In the genomic region with DNA sequence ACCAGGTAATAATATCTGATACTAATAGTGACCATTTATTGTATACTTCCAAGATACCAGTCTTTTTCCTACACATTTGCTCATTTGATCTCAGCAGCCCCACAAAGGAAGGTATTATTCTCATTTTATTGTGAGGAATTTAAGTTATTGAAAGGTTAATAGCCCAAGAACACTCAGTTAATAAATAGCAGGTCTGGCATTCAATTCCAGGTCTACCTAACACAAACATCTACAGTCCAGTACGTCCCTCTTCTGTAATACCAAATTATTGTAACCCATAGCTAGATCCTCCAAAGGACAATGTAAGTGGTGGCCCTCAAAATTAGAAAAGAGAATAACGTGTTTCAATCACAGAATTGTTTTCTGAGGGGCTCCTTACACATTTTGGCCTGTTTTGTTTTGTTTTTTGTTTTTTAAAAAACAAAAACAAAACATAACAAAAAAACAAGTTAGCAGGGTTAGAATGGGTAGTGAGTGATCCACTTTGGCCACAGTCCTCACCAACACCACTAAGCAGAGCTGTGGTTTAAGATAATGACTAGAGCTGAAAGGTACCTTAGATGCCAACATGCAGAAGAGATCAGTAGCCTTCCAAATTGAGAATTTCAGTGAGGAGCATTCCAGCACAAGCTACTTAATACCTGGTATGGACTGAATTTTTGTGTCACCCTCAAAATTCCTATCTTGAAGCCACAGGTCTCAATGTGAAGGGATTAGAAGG, we compare ENCODE assay signal across 21 cellular contexts.
DNase-seq lines count a peak whose midpoint lies in the region; ATAC-seq, FAIRE-seq and TF ChIP-seq lines count a peak whose summit lies in the region.
"Had no signal": no experiment of that assay in that cellular context is flagged by ENCODE, and none has a peak within 500 bp of the region (broad histone marks: within the 10 kb centered on the region; RNA-seq: fewer than 3 reads in every experiment).

No MANE protein-coding gene starts in this region.

- H3K4me2 ChIP-seq in IMR-90 (ENCODE audit: low read depth, low read length) = no peak overlapping the region
- no peak overlapping the region for H3K4me2 ChIP-seq in keratinocyte (ENCODE audit: control insufficient read depth, extremely low read depth, insufficient read depth, low read depth, low read length)
- no peak overlapping the region for H3K4me2 ChIP-seq in mesendoderm (ENCODE audit: low read length)
- no peak overlapping the region for H3K4me2 ChIP-seq in smooth muscle cell
- H3K4me2 ChIP-seq: A549 had no signal

- POLR2A ChIA-PET in IMR-90 (lab: Charles Lee; ENCODE audit: unreplicated experiment) = no interaction called here
- POLR2A ChIA-PET in WTC11 (lab: Charles Lee) = interaction anchor here (0.9 kb wide), 1 partner anchor 8 kb away, joined by 3 read pairs; no protein-coding TSS in a partner anchor

- no peak overlapping the region for H2AFZ ChIP-seq in IMR-90 (replicated peaks; ENCODE audit: low read length, poor library complexity)
- H2AFZ ChIP-seq in keratinocyte (ENCODE audit: control insufficient read depth, low read length) = no peak overlapping the region
- no peak overlapping the region for H2AFZ ChIP-seq in smooth muscle cell (ENCODE audit: low read depth)

- H4K8ac ChIP-seq in IMR-90 (ENCODE audit: low read depth in 2 of 2, low read length in 2 of 2) (peak overlapping the region in 1 of 2 experiments; percentile 34; a peak in 1 of 4 replicates), mesendoderm (ENCODE audit: low read depth, low read length) (no peak overlapping the region)

- peaks cover 24% of the 10 kb centered on the region for H3K4me1 Mint-ChIP-seq in WTC11

- peaks cover 5% of the 10 kb centered on the region for H3K4me1 ChIP-seq in IMR-90 (ENCODE audit: control insufficient read depth, insufficient read depth, low read length)
- H3K4me1 ChIP-seq in keratinocyte (ENCODE audit: control insufficient read depth, extremely low read depth, insufficient read depth, low read length) = peaks cover 11% of the 10 kb centered on the region
- H3K4me1 ChIP-seq in mesendoderm (ENCODE audit: control insufficient read depth, low read depth, low read length) = peaks cover 4% of the 10 kb centered on the region
- peaks cover 12% of the 10 kb centered on the region for H3K4me1 ChIP-seq in smooth muscle cell (ENCODE audit: low read depth)
- H3K4me1 ChIP-seq: BE2C had no signal

- H3K23ac ChIP-seq in IMR-90 (ENCODE audit: low read depth, low read length) (no peak overlapping the region; the same call in 1 of the 2 replicates), mesendoderm (ENCODE audit: low read length) (no peak overlapping the region)

- H2BK120ac ChIP-seq in IMR-90 (ENCODE audit: low read depth, low read length) (peak overlapping the region; percentile 68), mesendoderm (ENCODE audit: low read depth, low read length) (no peak overlapping the region)

- intact Hi-C loops in IMR-90 (cut with micrococcal nuclease) = no loop called here

- H3K9me3 ChIP-seq in IMR-90 (ENCODE audit: control insufficient read depth, insufficient read depth, low read length) (no peaks in the 10 kb centered on the region), keratinocyte (ENCODE audit: control insufficient read depth, low read depth, low read length) (no peaks in the 10 kb centered on the region), smooth muscle cell (replicated peaks; ENCODE audit: low read depth) (no peaks in the 10 kb centered on the region)
- H3K9me3 ChIP-seq: A549, BE2C had no signal

- H3K79me2 ChIP-seq in keratinocyte (ENCODE audit: control insufficient read depth, insufficient read depth, low read length) = no peaks in the 10 kb centered on the region
- H3K79me2 ChIP-seq in mesendoderm (ENCODE audit: control insufficient read depth, insufficient read depth, low read length) = no peaks in the 10 kb centered on the region
- H3K79me2 ChIP-seq in smooth muscle cell (ENCODE audit: low read depth) = no peaks in the 10 kb centered on the region

- H4K20me1 ChIP-seq in IMR-90 (ENCODE audit: insufficient read depth, low read length) = no peaks in the 10 kb centered on the region
- no peaks in the 10 kb centered on the region for H4K20me1 ChIP-seq in keratinocyte (ENCODE audit: control insufficient read depth, extremely low read depth, insufficient read depth, low read length)
- H4K20me1 ChIP-seq in smooth muscle cell (ENCODE audit: low read depth) = no peaks in the 10 kb centered on the region

- DNase-seq in IMR-90 (no peak), WTC11 (ENCODE audit: low spot score) (no peak), keratinocyte (ENCODE audit: low read depth, low spot score) (no peak), mesendoderm (peak; percentile 21), T-helper 9 cell (no peak), smooth muscle cell (lab: John Stamatoyannopoulos, UW; ENCODE audit: unreplicated experiment) (no peak)
- no peak for DNase-seq in stimulated activated CD4-positive, alpha-beta T cell treated with anti-CD3 and anti-CD28 coated beads, Interleukin-4, amount 100 ng/mL, for 1 hour
- DNase-seq: BE2C, EL, GF-D8, KG1, NCI-H1105, NCI-H146, NCI-H2029, NCI-H226, NCI-H510A treated with DMSO at 0.1 percent for 48 hours, NCI-H774, Right ventricle myocardium superior had no signal

- peak; percentile 9 for FAIRE-seq in keratinocyte (lab: Jason Lieb, UNC)
- FAIRE-seq: A549, H54 had no signal

- in situ Hi-C loops in IMR-90 (cut with MboI; ENCODE audit: low sequenced_read_pairs) = no loop called here

- H4K5ac ChIP-seq in IMR-90 (ENCODE audit: low read depth, low read length) = no peak overlapping the region
- H4K5ac ChIP-seq in mesendoderm (ENCODE audit: low read length) = no peak overlapping the region

- no peak overlapping the region for H3K27ac ChIP-seq in IMR-90 (ENCODE audit: insufficient read depth, low read length)
- H3K27ac ChIP-seq in keratinocyte (ENCODE audit: control insufficient read depth, insufficient read depth, low read length) = no peak overlapping the region
- no peak overlapping the region for H3K27ac ChIP-seq in mesendoderm (ENCODE audit: low read depth, low read length)
- no peak overlapping the region for H3K27ac ChIP-seq in smooth muscle cell (ENCODE audit: low read depth)
- H3K27ac ChIP-seq: A549 had no signal

- no peak overlapping the region for H3K56ac ChIP-seq in IMR-90 (ENCODE audit: extremely low read depth, insufficient read depth, low read length)
- no peak overlapping the region for H3K56ac ChIP-seq in mesendoderm (ENCODE audit: low read length)

- H3K9me3 Mint-ChIP-seq in WTC11 = no peaks in the 10 kb centered on the region

- H3K4ac ChIP-seq in IMR-90 (ENCODE audit: low read depth, low read length) = 0 out of 2 replicates have a peak overlapping the region, but pooled peaks have one; percentile 36
- no peak overlapping the region for H3K4ac ChIP-seq in mesendoderm (ENCODE audit: low read depth, low read length)

- peaks cover 3% of the 10 kb centered on the region; the same call in 1 of the 2 replicates for H3K9me1 ChIP-seq in IMR-90 (ENCODE audit: insufficient read depth, low read length)
- no peaks in the 10 kb centered on the region for H3K9me1 ChIP-seq in keratinocyte (ENCODE audit: control insufficient read depth, extremely low read depth, insufficient read depth, low read length)

- TF ChIP-seq RAD21 in IMR-90 (IDR thresholded peaks at IDR 0.05; ENCODE audit: low read length) = no peak

- H2BK15ac ChIP-seq in IMR-90 (ENCODE audit: low read depth, low read length) = peak overlapping the region; percentile 84; the same call in 2 of the 3 replicates
- no peak overlapping the region for H2BK15ac ChIP-seq in mesendoderm (replicated peaks; ENCODE audit: low read depth)

- H3K79me1 ChIP-seq in IMR-90 (ENCODE audit: low read depth in 1 of 2, low read length in 2 of 2) (peaks cover 7 to 10% of the 10 kb centered on the region in 2 experiments; a peak in 2 of 4 replicates), mesendoderm (ENCODE audit: low read length) (no peaks in the 10 kb centered on the region)

- no peak overlapping the region; the same call in 1 of the 2 replicates for H3K18ac ChIP-seq in IMR-90 (ENCODE audit: low read depth, low read length)
- H3K18ac ChIP-seq in mesendoderm (ENCODE audit: low read length) = no peak overlapping the region

- peak overlapping the region; percentile 71 for H2AK5ac ChIP-seq in IMR-90 (ENCODE audit: low read depth, low read length)
- no peak overlapping the region for H2AK5ac ChIP-seq in mesendoderm (ENCODE audit: low read length)

- H2BK20ac ChIP-seq in IMR-90 (ENCODE audit: low read depth, low read length) = peak overlapping the region; percentile 61

- H3K27me3 Mint-ChIP-seq in WTC11 (ENCODE audit: low read depth) = no peaks in the 10 kb centered on the region

- no peak overlapping the region for H3K4me3 Mint-ChIP-seq in WTC11

- CTCF ChIA-PET in IMR-90 (lab: Yijun Ruan, JAX) = no interaction called here
- CTCF ChIA-PET in WTC11 (lab: Charles Lee) = no interaction called here

- no peaks in the 10 kb centered on the region for H3K36me3 ChIP-seq in IMR-90 (ENCODE audit: control insufficient read depth, insufficient read depth, low read length)
- H3K36me3 ChIP-seq in keratinocyte (ENCODE audit: control insufficient read depth in 2 of 2, extremely low read depth in 1 of 2, insufficient read depth in 2 of 2, low read length in 2 of 2) = peaks cover 0 to 1% of the 10 kb centered on the region in 2 experiments
- no peaks in the 10 kb centered on the region for H3K36me3 ChIP-seq in mesendoderm (ENCODE audit: control insufficient read depth, insufficient read depth, low read length)
- H3K36me3 ChIP-seq in smooth muscle cell (ENCODE audit: low read depth) = no peaks in the 10 kb centered on the region
- H3K36me3 ChIP-seq: BE2C had no signal

- no peaks in the 10 kb centered on the region for H3K27me3 ChIP-seq in IMR-90 (ENCODE audit: control insufficient read depth, insufficient read depth, low read length)
- no peaks in the 10 kb centered on the region for H3K27me3 ChIP-seq in keratinocyte (ENCODE audit: control insufficient read depth, extremely low read depth, insufficient read depth, low read length)
- no peaks in the 10 kb centered on the region for H3K27me3 ChIP-seq in mesendoderm (ENCODE audit: insufficient read depth, low read length, poor library complexity)
- no peaks in the 10 kb centered on the region for H3K27me3 ChIP-seq in smooth muscle cell (ENCODE audit: low read depth)
- H3K27me3 ChIP-seq: BE2C had no signal

- TF ChIP-seq CTCF in IMR-90 (conservative IDR thresholded peaks at IDR 0.05; ENCODE audit: low read depth, low read length) (no peak), WTC11 (IDR thresholded peaks at IDR 0.05) (no peak), keratinocyte (optimal IDR thresholded peaks at IDR 0.05 in 1 of 3, IDR thresholded peaks at IDR 0.05 in 1 of 3, conservative IDR thresholded peaks at IDR 0.05 in 1 of 3; ENCODE audit: extremely low read depth in 1 of 3, insufficient read depth in 2 of 3, low read length in 3 of 3) (no peak), smooth muscle cell (IDR thresholded peaks at IDR 0.05; ENCODE audit: borderline replicate concordance, insufficient read depth, poor library complexity, severe bottlenecking) (no peak)

- H2BK5ac ChIP-seq in IMR-90 (ENCODE audit: low read depth, low read length, poor library complexity, severe bottlenecking) (no peak overlapping the region), mesendoderm (ENCODE audit: low read length) (no peak overlapping the region)

- ATAC-seq in IMR-90 (ENCODE audit: low read depth) = no peak
- ATAC-seq in WTC11 = no peak
- no peak for ATAC-seq in HG02970 (IDR thresholded peaks at IDR 0.05; ENCODE audit: low FRiP score, unreplicated experiment)
- ATAC-seq: A549 had no signal

- no TSS peak for BruUV-seq in IMR-90 (replicated peaks; lab: Mats Ljungman, UMichigan)

- 0 out of 2 replicates have a peak overlapping the region, but pooled peaks have one; percentile 49 for H3K14ac ChIP-seq in IMR-90 (replicated peaks; ENCODE audit: low read depth, low read length)

- H4K91ac ChIP-seq in IMR-90 (ENCODE audit: insufficient read depth, low read depth, low read length) = peak overlapping the region; percentile 59; the same call in 1 of the 2 replicates

- no peaks in the 10 kb centered on the region for H3K36me3 Mint-ChIP-seq in WTC11

- no peak for TF ChIP-seq POLR2A in IMR-90 (IDR thresholded peaks at IDR 0.05; ENCODE audit: low read depth, low read length)

- no peak overlapping the region for H3K9ac ChIP-seq in IMR-90 (ENCODE audit: low read depth, low read length)
- no peak overlapping the region for H3K9ac ChIP-seq in keratinocyte (ENCODE audit: control insufficient read depth, extremely low read depth, insufficient read depth, low read length)
- H3K9ac ChIP-seq in mesendoderm (ENCODE audit: low read length) = no peak overlapping the region
- H3K9ac ChIP-seq in smooth muscle cell (ENCODE audit: low read depth) = no peak overlapping the region

- H2AK9ac ChIP-seq in IMR-90 (replicated peaks; ENCODE audit: low read depth, low read length, poor library complexity) = no peak overlapping the region

- no peaks in the 10 kb centered on the region for H3F3A ChIP-seq in smooth muscle cell (ENCODE audit: low read depth)

- dilution Hi-C loops in IMR-90 (cut with HindIII; ENCODE audit: low sequenced_read_pairs, unreplicated experiment) = no loop called here
- dilution Hi-C loops in keratinocyte (cut with MboI; ENCODE audit: extremely low pct_ligation_motif_present, low sequenced_read_pairs) = no loop called here

- no CpG with 5 or more reads among the region's 2 CpGs for WGBS in IMR-90 (ENCODE audit: extremely low coverage in 2 of 2, insufficient read length in 1 of 2), 2 experiments
- no CpG with 5 or more reads among the region's 2 CpGs for WGBS in mesendoderm (ENCODE audit: extremely low coverage, insufficient coverage, low lambda C conversion rate)
- WGBS in smooth muscle cell (ENCODE audit: low lambda C conversion rate) = 97% methylated on average over 2 of the region's 2 CpGs

- H3K4me3 ChIP-seq in IMR-90 (ENCODE audit: insufficient read depth, low read depth, low read length) (no peak overlapping the region), keratinocyte (ENCODE audit: control insufficient read depth in 2 of 3, extremely low read depth in 1 of 3, insufficient read depth in 2 of 3, low read depth in 1 of 3, low read length in 3 of 3) (no peak overlapping the region), mesendoderm (ENCODE audit: low read length) (no peak overlapping the region), smooth muscle cell (no peak overlapping the region)
- H3K4me3 ChIP-seq: A549 had no signal

- 0 out of 2 replicates have a peak overlapping the region, but pooled peaks have one; percentile 7 for H3K27ac Mint-ChIP-seq in WTC11
